ENCODE assay signal across 8 cellular contexts in the genomic region with DNA sequence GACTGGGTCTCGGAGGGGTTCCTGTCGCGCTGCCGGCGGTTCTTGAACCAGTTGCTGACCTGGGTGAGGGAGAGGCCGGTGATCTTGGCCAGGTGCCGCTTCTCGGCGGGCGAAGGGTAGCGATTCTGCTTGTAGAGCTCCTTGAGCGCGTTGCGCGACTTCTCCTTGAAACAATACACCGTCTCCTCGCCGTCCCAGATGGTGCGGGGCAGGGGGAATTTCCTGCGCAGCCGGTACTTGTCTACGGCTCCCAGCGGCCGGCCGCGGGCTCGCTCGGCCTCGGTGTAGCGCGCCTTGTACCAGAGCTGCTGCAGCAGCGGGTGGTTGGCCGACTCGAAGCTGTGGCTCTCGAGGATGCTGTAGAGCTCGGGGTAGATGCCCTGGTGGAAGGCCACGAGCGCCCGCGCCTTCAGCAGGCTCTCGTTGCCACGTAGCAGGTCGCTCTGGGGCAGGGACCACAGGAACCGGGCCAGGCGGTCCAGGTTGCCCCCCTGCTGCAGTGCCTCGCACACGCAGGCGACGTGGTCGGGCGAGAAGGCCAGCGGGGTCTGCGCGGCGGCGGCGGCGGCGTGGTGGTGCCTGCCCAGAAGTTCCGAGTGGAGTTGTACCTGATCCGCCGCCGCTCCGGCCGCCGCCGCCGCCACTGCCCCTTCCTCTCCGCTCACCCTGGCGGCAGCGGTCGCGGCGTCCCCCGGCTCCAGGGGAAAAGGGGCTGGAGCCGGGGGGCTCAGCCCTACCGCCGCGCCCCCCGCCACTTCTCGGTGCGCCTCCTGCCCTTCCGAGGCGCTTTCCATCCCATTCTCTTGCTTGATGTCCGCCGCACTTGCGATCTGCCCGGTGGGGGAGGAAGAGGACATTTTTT. TPM values are rescaled to one million over a fixed set of nuclear protein-coding genes. Genes with fewer than 3 reads are reported as not detected.
DNase-seq lines count a peak whose midpoint lies in the region; ATAC-seq, FAIRE-seq and TF ChIP-seq lines count a peak whose summit lies in the region.

No MANE protein-coding gene starts in this region.

- ATAC-seq in HG03135 (IDR thresholded peaks at IDR 0.05; ENCODE audit: unreplicated experiment), result peak; percentile 38
- peak; percentile 22 for ATAC-seq in RWPE2 (ENCODE audit: low read depth)
- peak; percentile 77 for ATAC-seq in GM12878
- no peak for ATAC-seq in HG02938 (IDR thresholded peaks at IDR 0.05; ENCODE audit: unreplicated experiment)

- H3K4me3 ChIP-seq in RWPE2 (ENCODE audit: severe bottlenecking), result peak overlapping the region; percentile 93
- H3K4me3 ChIP-seq in GM12878, result peak overlapping the region; percentile 72
- H3K4me3 ChIP-seq in iPS-18c (ENCODE audit: insufficient read depth, low read depth, low read length), result peak overlapping the region; percentile 94
- peak overlapping the region; percentile 93 for H3K4me3 ChIP-seq in skeletal muscle satellite cell (ENCODE audit: low read length)

- no peak for TF ChIP-seq RAD21 in GM12878 (IDR thresholded peaks at IDR 0.05; ENCODE audit: insufficient read depth, low read depth, low read length)

- no peaks in the 10 kb centered on the region for H3K27me3 ChIP-seq in RWPE2 (ENCODE audit: insufficient read depth, poor library complexity, severe bottlenecking)
- peaks cover 16 to 32% of the 10 kb centered on the region in 2 experiments for H3K27me3 ChIP-seq in GM12878 (replicated peaks in 1 of 2; ENCODE audit: control insufficient read depth in 2 of 2, insufficient read depth in 2 of 2, low read length in 1 of 2)
- H3K27me3 ChIP-seq in skeletal muscle satellite cell (ENCODE audit: control insufficient read depth, insufficient read depth, low read length), result no peaks in the 10 kb centered on the region

- H3K27ac ChIP-seq in RWPE2 (ENCODE audit: poor library complexity, severe bottlenecking) (peak overlapping the region; percentile 82), GM12878 (ENCODE audit: control insufficient read depth, insufficient read depth) (no peak overlapping the region)

- BruUV-seq in GM12878 (replicated peaks; lab: Mats Ljungman, UMichigan), result no TSS peak

- no peak for FAIRE-seq in GM12878 (lab: Jason Lieb, UNC)

- POLR2A ChIA-PET in GM12878 (lab: Charles Lee), result no interaction called here

- H3K36me3 ChIP-seq in RWPE2 (ENCODE audit: low read depth) (peaks cover 24% of the 10 kb centered on the region), GM12878 (ENCODE audit: control insufficient read depth in 2 of 2, insufficient read depth in 2 of 2, low read length in 1 of 2) (no peaks in the 10 kb centered on the region), skeletal muscle satellite cell (ENCODE audit: insufficient read depth, low read length) (peaks cover 19% of the 10 kb centered on the region)

- H3K9me3 ChIP-seq in RWPE2 (ENCODE audit: severe bottlenecking), result no peaks in the 10 kb centered on the region
- no peaks in the 10 kb centered on the region for H3K9me3 ChIP-seq in GM12878 (replicated peaks; ENCODE audit: control insufficient read depth, insufficient read depth, low read length)
- H3K9me3 ChIP-seq in iPS-18c (ENCODE audit: control insufficient read depth, insufficient read depth, low read length), result peaks cover 4% of the 10 kb centered on the region
- H3K9me3 ChIP-seq in skeletal muscle satellite cell (replicated peaks; ENCODE audit: low read length), result no peaks in the 10 kb centered on the region

- H3K4me1 ChIP-seq in RWPE2 (ENCODE audit: insufficient read depth, poor library complexity, severe bottlenecking) (peaks cover 4% of the 10 kb centered on the region), GM12878 (ENCODE audit: control insufficient read depth, insufficient read depth, low read length) (no peaks in the 10 kb centered on the region), skeletal muscle satellite cell (ENCODE audit: control insufficient read depth, insufficient read depth, low read length) (peaks cover 23% of the 10 kb centered on the region)

- peak; percentile 69 for DNase-seq in activated effector memory CD4-positive, alpha-beta T cell treated with anti-CD3 and anti-CD28 coated beads, Interleukin-2, amount 50 U/mL, for 16 hours
- no peak for DNase-seq in activated effector memory CD4-positive, alpha-beta T cell treated with Interleukin-2 at 50 U/mL for 16 hours
- DNase-seq in RWPE2 (ENCODE audit: low spot score) (peak; percentile 79), GM12878 (ENCODE audit: low read depth, low spot score) (no peak)

- peak overlapping the region; percentile 8; the same call in 1 of the 2 replicates for H3K9ac ChIP-seq in GM12878 (ENCODE audit: control insufficient read depth, insufficient read depth, low read length)
- peak overlapping the region; percentile 89 for H3K9ac ChIP-seq in skeletal muscle satellite cell (ENCODE audit: low read depth, low read length)

- no peaks in the 10 kb centered on the region for H4K20me1 ChIP-seq in GM12878 (ENCODE audit: control insufficient read depth, insufficient read depth)

- H2AFZ ChIP-seq in GM12878 (ENCODE audit: control insufficient read depth, low read depth, low read length), result peak overlapping the region; percentile 42

- WGBS in GM12878 (ENCODE audit: insufficient coverage, insufficient replicate concordance, low lambda C conversion rate, missing lambda C conversion rate), result 6% methylated on average over 81 of the region's 88 CpGs

- TF ChIP-seq EP300 in GM12878 (IDR thresholded peaks at IDR 0.05; ENCODE audit: borderline replicate concordance in 1 of 2, control insufficient read depth in 1 of 2, low read depth in 2 of 2, low read length in 2 of 2), result no peak

- RAD21 ChIA-PET in GM12878 (lab: Charles Lee; ENCODE audit: unreplicated experiment), result no interaction called here

- intact Hi-C loops in GM12878 (cut with micrococcal nuclease; ENCODE audit: unreplicated experiment), result loop anchor here (10.0 kb wide), 1 partner anchor 531 kb away; no protein-coding TSS in a partner anchor

- CTCF ChIA-PET in GM12878 (lab: Yijun Ruan, JAX), result no interaction called here

- in situ Hi-C loops in GM12878 (cut with MboI), result no loop called here

- no peak for TF ChIP-seq POLR2A in GM12878 (IDR thresholded peaks at IDR 0.05; ENCODE audit: low read depth, low read length)

- SMC1A ChIA-PET in GM12878 (lab: Charles Lee; ENCODE audit: uncharacterized antibody, unreplicated experiment), result no interaction called here

- no peak for TF ChIP-seq CTCF in RWPE2 (IDR thresholded peaks at IDR 0.05; ENCODE audit: poor library complexity, severe bottlenecking)
- no peak for TF ChIP-seq CTCF in GM12878 (IDR thresholded peaks at IDR 0.05 in 2 of 3, conservative IDR thresholded peaks at IDR 0.05 in 1 of 3; ENCODE audit: control insufficient read depth in 2 of 3, extremely low read depth in 1 of 3, insufficient read depth in 1 of 3, low read depth in 3 of 3, low read length in 3 of 3)

- no peaks in the 10 kb centered on the region for H3K79me2 ChIP-seq in GM12878 (ENCODE audit: control insufficient read depth, insufficient read depth, low read length)

- H3K4me2 ChIP-seq in GM12878 (ENCODE audit: control insufficient read depth, insufficient read depth) (peak overlapping the region; percentile 98), skeletal muscle satellite cell (ENCODE audit: low read length) (peak overlapping the region; percentile 93)

TF ChIP-seq in GM12878, 131 proteins besides CTCF, POLR2A, EP300 and RAD21 (continues in another document):
- 0 out of 2 replicates have a peak, but pooled peaks have one; percentile 38 for TF ChIP-seq IKZF1 (conservative IDR thresholded peaks at IDR 0.05)

RNA-seq across cellular contexts. Expression of a gene that starts 0.7 kb away (rescaled TPM):
- total RNA-seq in GM12878 (2013; cell fraction: nucleolus; rRNA removed), result 0.07 and 0.13 TPM in 2 replicates
- total RNA-seq in GM12878 (2014; rRNA removed) (0.05 and 0.06 TPM in 2 replicates), GM12878 (2014; rRNA removed; fragmentation: Illumina TruSeq; extraction: Trizol) (0.04 TPM in 1 of 2 replicates, not detected in the other), GM12878 (2021) (0.26 TPM in 1 of 2 replicates, not detected in the other)
- polyA plus RNA-seq in GM12878 (2011; ENCODE audit: low read depth), result not detected
- polyA plus RNA-seq in GM12878 (2011; rRNA removed) (0.06 and 0.07 TPM in 2 replicates), GM12878 (2014; fragmentation: Illumina TruSeq; extraction: Trizol) (0.04 TPM in 1 of 2 replicates, not detected in the other), GM12878 (2014; fragmentation: Nextera tagmentation; extraction: Ambion mirVana) (not detected), GM12878 (2014; rRNA removed) (not detected in 2 replicates), GM12878 (2016; fragmentation: Nextera tagmentation; extraction: Ambion mirVana) (not detected)
- 0.07 TPM in 2 replicates for polyA plus RNA-seq in GM12878 (2011; cell fraction: cytosol; rRNA removed)
- 0.03 and 0.07 TPM in 2 replicates for polyA plus RNA-seq in GM12878 (2011; cell fraction: nucleus; rRNA removed)
- polyA plus RNA-seq in GM12878 (2012), result 0.07 TPM in 1 of 2 replicates, not detected in the other
- under 0.01 TPM in 1 of 2 replicates, not detected in the other for polyA minus RNA-seq in GM12878 (2011; rRNA and poly(A)+ RNA removed)
- polyA minus RNA-seq in GM12878 (2011; cell fraction: cytosol; rRNA and poly(A)+ RNA removed), result not detected in 2 replicates
- polyA minus RNA-seq in GM12878 (2011; cell fraction: nucleus; rRNA and poly(A)+ RNA removed), result not detected in 2 replicates
- 9.1 and 10.0 TPM in 2 replicates for total RNA-seq in skeletal muscle satellite cell (2012; rRNA removed)

RNA-seq across cellular contexts. Expression of a gene that starts 11.1 kb away (rescaled TPM):
- 121 and 132 TPM in 2 replicates for total RNA-seq in GM12878 (2013; cell fraction: nucleolus; rRNA removed)
- 29.0 and 29.4 TPM in 2 replicates for total RNA-seq in GM12878 (2014; rRNA removed)
- total RNA-seq in GM12878 (2014; rRNA removed; fragmentation: Illumina TruSeq; extraction: Trizol), result 48.7 and 52.5 TPM in 2 replicates
- total RNA-seq in GM12878 (2021), result 26.5 and 28.9 TPM in 2 replicates
- polyA plus RNA-seq in GM12878 (2011; ENCODE audit: low read depth), result 17.7 TPM
- 51.7 and 68.0 TPM in 2 replicates for polyA plus RNA-seq in GM12878 (2011; rRNA removed)
- 30.3 and 38.2 TPM in 2 replicates for polyA plus RNA-seq in GM12878 (2011; cell fraction: cytosol; rRNA removed)
- polyA plus RNA-seq in GM12878 (2011; cell fraction: nucleus; rRNA removed), result 19.2 and 24.7 TPM in 2 replicates
- polyA plus RNA-seq in GM12878 (2012), result 24.6 and 27.5 TPM in 2 replicates
- polyA plus RNA-seq in GM12878 (2014; fragmentation: Illumina TruSeq; extraction: Trizol), result 47.4 and 51.5 TPM in 2 replicates
- 10 to 100 TPM; 62.0 to 67.4 TPM for polyA plus RNA-seq in GM12878 (2014; fragmentation: Nextera tagmentation; extraction: Ambion mirVana)
- polyA plus RNA-seq in GM12878 (2014; rRNA removed), result 23.8 and 34.2 TPM in 2 replicates
- polyA plus RNA-seq in GM12878 (2016; fragmentation: Nextera tagmentation; extraction: Ambion mirVana), result 10 to 100 TPM; 28.6 to 29.2 TPM
- polyA minus RNA-seq in GM12878 (2011; rRNA and poly(A)+ RNA removed), result 28.5 and 38.9 TPM in 2 replicates
- 7.9 and 14.9 TPM in 2 replicates for polyA minus RNA-seq in GM12878 (2011; cell fraction: cytosol; rRNA and poly(A)+ RNA removed)
- 34.1 and 59.9 TPM in 2 replicates for polyA minus RNA-seq in GM12878 (2011; cell fraction: nucleus; rRNA and poly(A)+ RNA removed)
- total RNA-seq in skeletal muscle satellite cell (2012; rRNA removed), result 42.6 and 67.7 TPM in 2 replicates

Comparison
In these comparisons a context has a peak if more than half of its experiments do, and no peak if none do; other contexts are left out.
1. DNase-seq: peak in activated effector memory CD4-positive, alpha-beta T cell treated with anti-CD3 and anti-CD28 coated beads, Interleukin-2, amount 50 U/mL, for 16 hours (single experiment) and RWPE2 (single experiment); none in activated effector memory CD4-positive, alpha-beta T cell treated with Interleukin-2 at 50 U/mL for 16 hours (single experiment) and GM12878 (single experiment).
2. Peak in every context shown above with its lines, with median percentiles within 50 percentile points of each other: H3K4me3 ChIP-seq.